In genomic region chr12:21526053-21526452, GRCh38 we compare ENCODE assay signal across 9 cellular contexts. TPM values are rescaled to one million over a fixed set of nuclear protein-coding genes. Genes with fewer than 3 reads are reported as not detected.
A peak's percentile ranks its signal among the peaks of the same experiment; 100 is the strongest.
DNase-seq lines count a peak whose midpoint lies in the region; ATAC-seq and TF ChIP-seq lines count a peak whose summit lies in the region.
"Had no signal": no experiment of that assay in that cellular context is flagged by ENCODE, and none has a peak within 500 bp of the region (broad histone marks: within the 10 kb centered on the region; RNA-seq: fewer than 3 reads in every experiment).

A gene with protein sequence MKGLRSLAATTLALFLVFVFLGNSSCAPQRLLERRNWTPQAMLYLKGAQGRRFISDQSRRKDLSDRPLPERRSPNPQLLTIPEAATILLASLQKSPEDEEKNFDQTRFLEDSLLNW (plus strand): TSS chr12:21526296. CDS start chr12:21526473, 177 bp downstream.

- no peaks in the 10 kb centered on the region for H3K27me3 Mint-ChIP-seq in osteocyte (ENCODE audit: unreplicated experiment)

- H3K27ac ChIP-seq in DND-41 (ENCODE audit: low read length) (no peak within 1 kb of the TSS), OCI-LY1 (ENCODE audit: low read depth, low read length, poor library complexity, severe bottlenecking) (no peak within 1 kb of the TSS)

- DNase-seq in DND-41 (no peak), osteocyte (ENCODE audit: extremely low spot score, unreplicated experiment) (no peak), NCI-H748 (lab: John Stamatoyannopoulos, UW; ENCODE audit: unreplicated experiment) (no peak)
- DNase-seq: SHP77 had no signal

- no peaks in the 10 kb centered on the region for H4K20me1 ChIP-seq in DND-41 (ENCODE audit: insufficient read depth, low read length)
- no peaks in the 10 kb centered on the region; the same call in 1 of the 2 replicates for H4K20me1 ChIP-seq in OCI-LY1 (ENCODE audit: insufficient read depth, low read length)

- H3K9me2 ChIP-seq in OCI-LY1 (ENCODE audit: low read depth, low read length), result no peaks in the 10 kb centered on the region

- H3K9me3 ChIP-seq in DND-41 (ENCODE audit: insufficient read depth, low read length, severe bottlenecking) (no peaks in the 10 kb centered on the region), OCI-LY1 (ENCODE audit: low read length) (no peaks in the 10 kb centered on the region)

- peaks cover 8% of the 10 kb centered on the region for H3K27me3 ChIP-seq in DND-41 (ENCODE audit: insufficient read depth, low read length, poor library complexity)
- no peaks in the 10 kb centered on the region for H3K27me3 ChIP-seq in OCI-LY1 (ENCODE audit: insufficient read depth, low read length)

- peaks cover 5% of the 10 kb centered on the region for H3K9me3 Mint-ChIP-seq in osteocyte (ENCODE audit: unreplicated experiment)

- H3K4me2 ChIP-seq in DND-41 (ENCODE audit: insufficient read depth, low read length) (no peak within 1 kb of the TSS), OCI-LY1 (ENCODE audit: low read length) (peak within 1 kb of the TSS; percentile 69)

- peaks cover 7% of the 10 kb centered on the region for H3K36me3 Mint-ChIP-seq in osteocyte (ENCODE audit: unreplicated experiment)

- H3K9ac ChIP-seq in DND-41 (ENCODE audit: low read depth, low read length) (no peak within 1 kb of the TSS), OCI-LY1 (ENCODE audit: low read length) (no peak within 1 kb of the TSS)

- H3K4me1 ChIP-seq in DND-41 (ENCODE audit: insufficient read depth, low read length) (no peaks in the 10 kb centered on the region), OCI-LY1 (ENCODE audit: insufficient read depth, low read length, severe bottlenecking) (peaks cover 17% of the 10 kb centered on the region)

- TF ChIP-seq CTCF in DND-41 (IDR thresholded peaks at IDR 0.05; ENCODE audit: borderline replicate concordance, extremely low read depth, low read length, poor library complexity, severe bottlenecking) (no peak), OCI-LY1 (IDR thresholded peaks at IDR 0.05; ENCODE audit: low read length) (no peak), osteocyte (IDR thresholded peaks at IDR 0.05) (no peak)

- peak within 1 kb of the TSS; percentile 61 for H3K27ac Mint-ChIP-seq in osteocyte (ENCODE audit: unreplicated experiment)

- ATAC-seq in DND-41 (ENCODE audit: insufficient read depth, low read depth), result no peak
- ATAC-seq in esophagus mucosa, result peak; percentile 56
- no peak for ATAC-seq in GM21360 (IDR thresholded peaks at IDR 0.05; ENCODE audit: unreplicated experiment)
- no peak for ATAC-seq in GM18861 (IDR thresholded peaks at IDR 0.05; ENCODE audit: unreplicated experiment)
- ATAC-seq in GM19328 (IDR thresholded peaks at IDR 0.05; ENCODE audit: unreplicated experiment), result no peak

- H3K36me3 ChIP-seq in DND-41 (ENCODE audit: insufficient read depth, low read length), result no peaks in the 10 kb centered on the region
- H3K36me3 ChIP-seq in OCI-LY1 (ENCODE audit: insufficient read depth, low read length), result no peaks in the 10 kb centered on the region

- peaks cover 27% of the 10 kb centered on the region for H3K4me1 Mint-ChIP-seq in osteocyte (ENCODE audit: unreplicated experiment)

- H3F3A ChIP-seq in OCI-LY1 (ENCODE audit: insufficient read depth, low read length), result no peaks in the 10 kb centered on the region

- H3K4me3 Mint-ChIP-seq in osteocyte (ENCODE audit: unreplicated experiment), result peak within 1 kb of the TSS; percentile 74

- H3K79me2 ChIP-seq in DND-41 (ENCODE audit: insufficient read depth, low read length), result no peaks in the 10 kb centered on the region
- no peaks in the 10 kb centered on the region for H3K79me2 ChIP-seq in OCI-LY1 (ENCODE audit: insufficient read depth, low read length)

- H3K4me3 ChIP-seq in DND-41 (ENCODE audit: low read depth in 1 of 2, low read length in 2 of 2) (no peak within 1 kb of the TSS), OCI-LY1 (ENCODE audit: low read depth, low read length, poor library complexity, severe bottlenecking) (peak within 1 kb of the TSS; percentile 61)

- H2AFZ ChIP-seq in DND-41 (ENCODE audit: low read depth, low read length) (0 out of 2 replicates have a peak within 1 kb of the TSS, but pooled peaks have one; percentile 16), OCI-LY1 (ENCODE audit: low read length) (no peak within 1 kb of the TSS)

RNA-seq across cellular contexts. Expression of the gene that starts here (rescaled TPM):
- total RNA-seq in esophagus mucosa (0.08 TPM), osteocyte (9.4 and 11.6 TPM in 2 replicates)

Comparison
In these comparisons a context has a peak if more than half of its experiments do, and no peak if none do; other contexts are left out.
1. Peak in ATAC-seq in esophagus mucosa; RNA of the gene not detected or under 1 TPM.